10 cellular contexts compared by ENCODE assay signal in the genomic region with DNA sequence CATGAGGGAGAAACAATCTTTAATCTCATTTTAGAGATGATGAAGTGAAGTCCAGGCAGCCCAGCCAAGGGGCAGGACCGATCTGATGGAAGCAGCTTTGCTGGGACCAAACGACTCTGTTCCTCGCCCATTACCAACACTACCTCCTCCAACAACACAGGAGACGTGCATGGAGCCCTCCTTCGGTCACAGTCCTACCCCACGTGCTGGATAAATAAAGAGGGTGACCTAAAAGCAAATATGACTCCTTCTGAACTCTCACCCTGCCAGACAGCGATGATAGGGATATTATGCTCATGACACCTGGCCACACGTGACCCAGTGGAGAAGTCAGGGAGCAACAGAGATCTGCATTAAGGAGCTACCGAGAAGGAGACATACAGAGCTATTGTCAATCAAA. TPM values are rescaled to one million over a fixed set of nuclear protein-coding genes. Genes with fewer than 3 reads are reported as not detected.
DNase-seq lines count a peak whose midpoint lies in the region; ATAC-seq and TF ChIP-seq lines count a peak whose summit lies in the region.
"Had no signal": no experiment of that assay in that cellular context is flagged by ENCODE, and none has a peak within 500 bp of the region (broad histone marks: within the 10 kb centered on the region; RNA-seq: fewer than 3 reads in every experiment).

No MANE protein-coding gene starts in this region.

- H3K27ac ChIP-seq in HUES48 (ENCODE audit: low read depth, low read length) (peak overlapping the region; percentile 22), skin epidermis (peak overlapping the region in 20 of 21 experiments; percentile 65 to 93 (median 86))

- no peak overlapping the region for H3K9ac ChIP-seq in HUES48 (ENCODE audit: low read depth, low read length)

- H3K9me3 ChIP-seq in HUES48 (ENCODE audit: control insufficient read depth, insufficient read depth, low read length) = no peaks in the 10 kb centered on the region

- H3K4me3 Mint-ChIP-seq in activated B cell treated with CpG ODN at 0.5 μM for 24 hours = peak overlapping the region; percentile 83
- H3K4me3 Mint-ChIP-seq: GM23338 had no signal

- peaks cover 5% of the 10 kb centered on the region; the same call in 1 of the 2 replicates for H3K4me1 ChIP-seq in HUES48 (ENCODE audit: control insufficient read depth, insufficient read depth, low read length)

- ATAC-seq in activated B cell treated with CpG ODN at 0.5 μM for 24 hours (ENCODE audit: low read depth) = no peak
- peak; percentile 35 for ATAC-seq in left ventricle myocardium superior
- ATAC-seq in GM21390 (IDR thresholded peaks at IDR 0.05; ENCODE audit: unreplicated experiment) = no peak
- ATAC-seq: GM23338 had no signal

- TF ChIP-seq CTCF in activated B cell treated with CpG ODN at 0.5 μM for 24 hours (IDR thresholded peaks at IDR 0.05) = no peak

- no peaks in the 10 kb centered on the region for H3K9me3 Mint-ChIP-seq in activated B cell treated with CpG ODN at 0.5 μM for 24 hours
- H3K9me3 Mint-ChIP-seq: GM23338 had no signal

- peak overlapping the region; percentile 95 for H3K27ac Mint-ChIP-seq in activated B cell treated with CpG ODN at 0.5 μM for 24 hours
- H3K27ac Mint-ChIP-seq: GM23338 had no signal

- intact Hi-C loops in activated B cell treated with CpG ODN at 0.5 μM for 24 hours (cut with micrococcal nuclease) (loop anchor here (1.0 to 2.0 kb wide), 2 partner anchors 96 to 108 kb away; partner anchors contain the start of gene ASRGL1), left ventricle myocardium superior (cut with micrococcal nuclease) (no loop called here)

- DNase-seq in activated B cell treated with CpG ODN at 0.5 μM for 24 hours = no peak
- DNase-seq in left ventricle myocardium superior = no peak
- no peak for DNase-seq in pons (ENCODE audit: low spot score)
- no peak for DNase-seq in AG08395 (ENCODE audit: low spot score)
- DNase-seq in NCI-H1105 treated with DMSO at 0.1 percent for 48 hours (lab: John Stamatoyannopoulos, UW) = no peak
- DNase-seq: central memory CD4-positive, alpha-beta T cell had no signal

- peaks cover 29% of the 10 kb centered on the region for H3K4me1 Mint-ChIP-seq in activated B cell treated with CpG ODN at 0.5 μM for 24 hours

- H3K27me3 ChIP-seq in HUES48 (ENCODE audit: control insufficient read depth, insufficient read depth, low read length) = no peaks in the 10 kb centered on the region

- no peaks in the 10 kb centered on the region for H3K27me3 Mint-ChIP-seq in activated B cell treated with CpG ODN at 0.5 μM for 24 hours

- no peaks in the 10 kb centered on the region for H3K36me3 ChIP-seq in HUES48 (ENCODE audit: control insufficient read depth, insufficient read depth, low read length)

- CTCF ChIA-PET in activated B cell treated with CpG ODN at 0.5 μM for 24 hours (lab: Charles Lee) = interaction anchor here (0.8 to 2.3 kb wide), 7 partner anchors 9 to 154 kb away, joined by 3 to 30 read pairs (median 5); partner anchors contain the start of gene TUT1

- H3K4me3 ChIP-seq in HUES48 (ENCODE audit: low read depth, low read length) (no peak overlapping the region), skin epidermis (peak overlapping the region; percentile 13 to 40 (median 33))
- H3K4me3 ChIP-seq: GM23338 had no signal

- POLR2A ChIA-PET in activated B cell treated with CpG ODN at 0.5 μM for 24 hours (lab: Charles Lee) = interaction anchor here (0.9 to 2.5 kb wide), 16 partner anchors 10 to 437 kb away, joined by 3 to 31 read pairs (median 8); partner anchors contain the start of genes AHNAK, C11orf98, CSKMT and EEF1G

- no peaks in the 10 kb centered on the region for H3K36me3 Mint-ChIP-seq in activated B cell treated with CpG ODN at 0.5 μM for 24 hours (ENCODE audit: low read depth)

RNA-seq across cellular contexts. Expression of gene SCGB1A1, which starts 26.0 kb away (rescaled TPM):
- not detected in 2 replicates for total RNA-seq in activated B cell treated with CpG ODN at 0.5 μM for 24 hours
- total RNA-seq in left ventricle myocardium superior = not detected
- total RNA-seq: GM23338 had no signal
